In genomic region chr1:236090741-236091147, GRCh38 we compare ENCODE assay signal across 1 cellular context.
TF ChIP-seq lines count a peak whose summit lies in the region.

No MANE protein-coding gene starts in this region.

TF ChIP-seq in K562, 482 proteins besides CTCF, POLR2A, EP300 and RAD21:
- no peak for TF ChIP-seq MYNN (IDR thresholded peaks at IDR 0.05)
- no peak for TF ChIP-seq MYNN (CRISPR knock-in tag; IDR thresholded peaks at IDR 0.05)
- TF ChIP-seq SRF (CRISPR knock-in tag; IDR thresholded peaks at IDR 0.05), result peak in 1 of 2 experiments; percentile 87; a peak in 3 of 4 replicates
- no peak for TF ChIP-seq ETV6 (IDR thresholded peaks at IDR 0.05; ENCODE audit: borderline replicate concordance in 1 of 2, low read depth in 2 of 2, low read length in 1 of 2)
- no peak for TF ChIP-seq ETV6 (CRISPR knock-in tag; IDR thresholded peaks at IDR 0.05; ENCODE audit: borderline replicate concordance)
TF ChIP-seq in K562: peak in this region for 1.
